ENCODE assay signal across 21 cellular contexts in genomic region chr14:37093364-37093763, GRCh38.
DNase-seq lines count a peak whose midpoint lies in the region; TF ChIP-seq lines count a peak whose summit lies in the region.
"Had no signal": no experiment of that assay in that cellular context is flagged by ENCODE, and none has a peak within 500 bp of the region (broad histone marks: within the 10 kb centered on the region; RNA-seq: fewer than 3 reads in every experiment).

No MANE protein-coding gene starts in this region.

- peak; percentile 36 for DNase-seq in NCI-H146 (lab: John Stamatoyannopoulos, UW)
- no peak for DNase-seq in NCI-H146 treated with DMSO at 0.1 percent for 48 hours (lab: John Stamatoyannopoulos, UW; ENCODE audit: unreplicated experiment)
- peak; percentile 86 for DNase-seq in NCI-H1105 (lab: John Stamatoyannopoulos, UW)
- peak; percentile 2 for DNase-seq in RWPE1 (ENCODE audit: low spot score)
- DNase-seq in retinal pigment epithelial cell (ENCODE audit: low read depth), result peak; percentile 2
- DNase-seq in cortex of kidney (lab: John Stamatoyannopoulos, UW), result no peak
- no peak for DNase-seq in GM20000 (ENCODE audit: low spot score)
- DNase-seq: CD8-positive, alpha-beta memory T cell; EL; GF-D8; H7; Kasumi-1; MM.1S; NCI-H1092; NCI-H1930; NCI-H526 treated with DMSO at 0.1 percent for 48 hours; NK-92 treated with Interleukin-12 subunit alpha and Interleukin-12 subunit beta, amount 100 ng/mL, for 24 hours; T-helper 1 cell; T-helper 9 cell had no signal

- H3K4me3 ChIP-seq in retinal pigment epithelial cell (ENCODE audit: low read length), result no peak overlapping the region
- H3K4me3 ChIP-seq: SJCRH30 had no signal

- no peak for TF ChIP-seq CTCF in RWPE1 (conservative IDR thresholded peaks at IDR 0.05; ENCODE audit: low read depth)
- TF ChIP-seq CTCF in retinal pigment epithelial cell (conservative IDR thresholded peaks at IDR 0.05; ENCODE audit: low read depth, low read length), result no peak
- TF ChIP-seq CTCF in GM20000 (IDR thresholded peaks at IDR 0.05; ENCODE audit: extremely low read depth, missing control alignments), result no peak

- CTCF ChIA-PET in RWPE1 (lab: Yijun Ruan, JAX), result interaction anchor here (0.7 kb wide), 1 partner anchor 1556 kb away, joined by 3 read pairs; no protein-coding TSS in a partner anchor

- no peak overlapping the region for H3K27ac ChIP-seq in RWPE1
- H3K27ac ChIP-seq: C4-2B, SJCRH30 had no signal

- POLR2A ChIA-PET in RWPE1 (lab: Yijun Ruan, JAX; ENCODE audit: low non-redundant PET), result no interaction called here

Comparison
In these comparisons a context has a peak if more than half of its experiments do, and no peak if none do; other contexts are left out.
1. DNase-seq: peak in NCI-H146 (single experiment), NCI-H1105 (single experiment), RWPE1 (single experiment) and retinal pigment epithelial cell (single experiment); none in NCI-H146 treated with DMSO at 0.1 percent for 48 hours (single experiment), cortex of kidney (single experiment) and GM20000 (single experiment).